Comparison of ENCODE assay signal across 1 cellular context in the genomic region with DNA sequence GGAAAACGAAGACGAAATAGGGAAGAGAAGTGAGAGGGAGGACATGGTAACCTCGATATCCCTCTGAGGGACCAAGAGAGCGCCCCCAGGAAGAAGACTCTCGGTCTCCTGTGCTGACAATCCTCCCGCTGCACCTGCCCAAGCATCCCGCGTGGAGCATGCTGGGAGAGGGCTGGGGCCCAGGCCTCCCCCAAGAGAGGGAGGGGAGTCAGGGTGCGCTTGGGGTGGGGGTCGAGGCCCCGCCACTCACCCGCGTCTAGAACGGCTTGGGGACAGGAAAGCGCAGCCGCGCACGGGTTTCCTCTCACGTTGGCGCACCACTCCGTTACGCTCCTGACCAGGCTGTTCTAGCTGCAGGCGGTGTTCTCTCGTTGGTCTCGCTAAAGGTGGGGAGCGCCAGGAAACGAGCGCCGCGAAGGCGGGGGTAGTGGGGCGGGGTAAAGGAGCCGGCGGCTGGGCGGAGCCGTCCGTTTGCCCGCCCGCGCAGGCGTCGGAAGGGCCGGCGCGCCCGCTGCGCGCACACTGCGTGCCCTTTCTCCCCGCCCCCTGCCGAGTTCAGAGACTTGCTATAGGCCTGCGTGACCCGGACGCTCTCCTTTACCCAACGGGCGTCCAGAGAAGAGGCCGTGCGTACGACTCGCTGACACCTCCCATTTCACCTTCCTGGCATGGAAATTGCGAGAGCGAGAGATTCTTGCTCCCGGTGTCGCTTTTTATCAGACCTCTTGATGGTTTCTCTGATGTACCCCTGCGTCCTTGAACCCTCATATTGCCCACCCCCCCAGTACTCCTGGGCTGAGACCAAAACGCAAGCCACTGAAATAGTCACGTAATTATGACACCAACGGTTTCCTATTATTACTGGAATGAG.
A peak's percentile ranks its signal among the peaks of the same experiment; 100 is the strongest.
TF ChIP-seq lines count a peak whose summit lies in the region.

A gene (minus strand): TSS at position 388 of the 871 bp plus-strand sequence. CDS start 2,888 bp downstream, outside the sequence.

TF ChIP-seq in HepG2, 621 proteins besides CTCF, POLR2A, EP300 and RAD21 (continued from another document):
- TF ChIP-seq, protein P1, sequence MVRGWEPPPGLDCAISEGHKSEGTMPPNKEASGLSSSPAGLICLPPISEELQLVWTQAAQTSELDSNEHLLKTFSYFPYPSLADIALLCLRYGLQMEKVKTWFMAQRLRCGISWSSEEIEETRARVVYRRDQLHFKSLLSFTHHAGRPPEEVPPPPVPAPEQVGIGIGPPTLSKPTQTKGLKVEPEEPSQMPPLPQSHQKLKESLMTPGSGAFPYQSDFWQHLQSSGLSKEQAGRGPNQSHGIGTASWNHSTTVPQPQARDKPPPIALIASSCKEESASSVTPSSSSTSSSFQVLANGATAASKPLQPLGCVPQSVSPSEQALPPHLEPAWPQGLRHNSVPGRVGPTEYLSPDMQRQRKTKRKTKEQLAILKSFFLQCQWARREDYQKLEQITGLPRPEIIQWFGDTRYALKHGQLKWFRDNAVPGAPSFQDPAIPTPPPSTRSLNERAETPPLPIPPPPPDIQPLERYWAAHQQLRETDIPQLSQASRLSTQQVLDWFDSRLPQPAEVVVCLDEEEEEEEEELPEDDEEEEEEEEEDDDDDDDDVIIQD (CRISPR knock-in tag; IDR thresholded peaks at IDR 0.05; ENCODE audit: low read depth) = peak; percentile 12; the same call in 1 of the 2 replicates
- TF ChIP-seq, protein P2, sequence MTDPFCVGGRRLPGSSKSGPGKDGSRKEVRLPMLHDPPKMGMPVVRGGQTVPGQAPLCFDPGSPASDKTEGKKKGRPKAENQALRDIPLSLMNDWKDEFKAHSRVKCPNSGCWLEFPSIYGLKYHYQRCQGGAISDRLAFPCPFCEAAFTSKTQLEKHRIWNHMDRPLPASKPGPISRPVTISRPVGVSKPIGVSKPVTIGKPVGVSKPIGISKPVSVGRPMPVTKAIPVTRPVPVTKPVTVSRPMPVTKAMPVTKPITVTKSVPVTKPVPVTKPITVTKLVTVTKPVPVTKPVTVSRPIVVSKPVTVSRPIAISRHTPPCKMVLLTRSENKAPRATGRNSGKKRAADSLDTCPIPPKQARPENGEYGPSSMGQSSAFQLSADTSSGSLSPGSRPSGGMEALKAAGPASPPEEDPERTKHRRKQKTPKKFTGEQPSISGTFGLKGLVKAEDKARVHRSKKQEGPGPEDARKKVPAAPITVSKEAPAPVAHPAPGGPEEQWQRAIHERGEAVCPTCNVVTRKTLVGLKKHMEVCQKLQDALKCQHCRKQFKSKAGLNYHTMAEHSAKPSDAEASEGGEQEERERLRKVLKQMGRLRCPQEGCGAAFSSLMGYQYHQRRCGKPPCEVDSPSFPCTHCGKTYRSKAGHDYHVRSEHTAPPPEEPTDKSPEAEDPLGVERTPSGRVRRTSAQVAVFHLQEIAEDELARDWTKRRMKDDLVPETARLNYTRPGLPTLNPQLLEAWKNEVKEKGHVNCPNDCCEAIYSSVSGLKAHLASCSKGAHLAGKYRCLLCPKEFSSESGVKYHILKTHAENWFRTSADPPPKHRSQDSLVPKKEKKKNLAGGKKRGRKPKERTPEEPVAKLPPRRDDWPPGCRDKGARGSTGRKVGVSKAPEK (CRISPR knock-in tag; IDR thresholded peaks at IDR 0.05; ENCODE audit: borderline replicate concordance) = no peak
- no peak for TF ChIP-seq RXRA (CRISPR knock-in tag; IDR thresholded peaks at IDR 0.05)
- no peak for TF ChIP-seq ZEB1 (IDR thresholded peaks at IDR 0.05; ENCODE audit: insufficient replicate concordance, low read depth)
- TF ChIP-seq ZBTB7A (CRISPR knock-in tag; IDR thresholded peaks at IDR 0.05) = peak; percentile 64; the same call in 1 of the 2 replicates
- no peak for TF ChIP-seq U2AF1 (optimal IDR thresholded peaks at IDR 0.05; ENCODE audit: low read depth, low read length)
- TF ChIP-seq, protein P3, sequence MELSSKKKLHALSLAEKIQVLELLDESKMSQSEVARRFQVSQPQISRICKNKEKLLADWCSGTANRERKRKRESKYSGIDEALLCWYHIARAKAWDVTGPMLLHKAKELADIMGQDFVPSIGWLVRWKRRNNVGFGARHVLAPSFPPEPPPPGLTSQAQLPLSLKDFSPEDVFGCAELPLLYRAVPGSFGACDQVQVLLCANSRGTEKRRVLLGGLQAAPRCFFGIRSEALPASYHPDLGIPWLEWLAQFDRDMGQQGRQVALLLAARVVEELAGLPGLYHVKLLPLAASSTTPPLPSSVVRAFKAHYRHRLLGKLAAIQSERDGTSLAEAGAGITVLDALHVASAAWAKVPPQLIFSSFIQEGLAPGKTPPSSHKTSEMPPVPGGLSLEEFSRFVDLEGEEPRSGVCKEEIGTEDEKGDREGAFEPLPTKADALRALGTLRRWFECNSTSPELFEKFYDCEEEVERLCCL (CRISPR knock-in tag; IDR thresholded peaks at IDR 0.05; ENCODE audit: borderline replicate concordance) = no peak
- no peak for TF ChIP-seq ZNF672 (CRISPR knock-in tag; IDR thresholded peaks at IDR 0.05)
- TF ChIP-seq ZNF230 (CRISPR knock-in tag; IDR thresholded peaks at IDR 0.05) = 0 out of 2 replicates have a peak, but pooled peaks have one; percentile 32
- TF ChIP-seq MED1 (CRISPR knock-in tag; IDR thresholded peaks at IDR 0.05) = peak; percentile 56
- TF ChIP-seq, protein P4, sequence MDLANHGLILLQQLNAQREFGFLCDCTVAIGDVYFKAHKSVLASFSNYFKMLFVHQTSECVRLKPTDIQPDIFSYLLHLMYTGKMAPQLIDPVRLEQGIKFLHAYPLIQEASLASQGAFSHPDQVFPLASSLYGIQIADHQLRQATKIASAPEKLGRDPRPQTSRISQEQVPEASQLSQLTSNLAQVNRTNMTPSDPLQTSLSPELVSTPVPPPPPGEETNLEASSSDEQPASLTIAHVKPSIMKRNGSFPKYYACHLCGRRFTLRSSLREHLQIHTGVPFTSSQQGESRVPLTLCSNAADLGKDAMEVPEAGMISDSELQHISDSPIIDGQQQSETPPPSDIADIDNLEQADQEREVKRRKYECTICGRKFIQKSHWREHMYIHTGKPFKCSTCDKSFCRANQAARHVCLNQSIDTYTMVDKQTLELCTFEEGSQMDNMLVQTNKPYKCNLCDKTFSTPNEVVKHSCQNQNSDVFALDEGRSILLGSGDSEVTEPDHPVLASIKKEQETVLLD (CRISPR knock-in tag; IDR thresholded peaks at IDR 0.05; ENCODE audit: low read depth) = peak; percentile 35; the same call in 1 of the 2 replicates
- TF ChIP-seq KDM2A (CRISPR knock-in tag; IDR thresholded peaks at IDR 0.05; ENCODE audit: borderline replicate concordance, low read depth) = peak; percentile 62; the same call in 1 of the 2 replicates
- TF ChIP-seq, protein P5, sequence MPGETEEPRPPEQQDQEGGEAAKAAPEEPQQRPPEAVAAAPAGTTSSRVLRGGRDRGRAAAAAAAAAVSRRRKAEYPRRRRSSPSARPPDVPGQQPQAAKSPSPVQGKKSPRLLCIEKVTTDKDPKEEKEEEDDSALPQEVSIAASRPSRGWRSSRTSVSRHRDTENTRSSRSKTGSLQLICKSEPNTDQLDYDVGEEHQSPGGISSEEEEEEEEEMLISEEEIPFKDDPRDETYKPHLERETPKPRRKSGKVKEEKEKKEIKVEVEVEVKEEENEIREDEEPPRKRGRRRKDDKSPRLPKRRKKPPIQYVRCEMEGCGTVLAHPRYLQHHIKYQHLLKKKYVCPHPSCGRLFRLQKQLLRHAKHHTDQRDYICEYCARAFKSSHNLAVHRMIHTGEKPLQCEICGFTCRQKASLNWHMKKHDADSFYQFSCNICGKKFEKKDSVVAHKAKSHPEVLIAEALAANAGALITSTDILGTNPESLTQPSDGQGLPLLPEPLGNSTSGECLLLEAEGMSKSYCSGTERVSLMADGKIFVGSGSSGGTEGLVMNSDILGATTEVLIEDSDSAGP (CRISPR knock-in tag; IDR thresholded peaks at IDR 0.05; ENCODE audit: borderline replicate concordance) = peak; percentile 71
- TF ChIP-seq ZNF451 (CRISPR knock-in tag; IDR thresholded peaks at IDR 0.05) = peak; percentile 69; the same call in 1 of the 2 replicates
- TF ChIP-seq TBL1XR1 (IDR thresholded peaks at IDR 0.05; ENCODE audit: borderline replicate concordance, low read length, partially characterized antibody) = no peak
- peak; percentile 75 for TF ChIP-seq ARNTL (CRISPR knock-in tag; IDR thresholded peaks at IDR 0.05)
- TF ChIP-seq, protein P6, sequence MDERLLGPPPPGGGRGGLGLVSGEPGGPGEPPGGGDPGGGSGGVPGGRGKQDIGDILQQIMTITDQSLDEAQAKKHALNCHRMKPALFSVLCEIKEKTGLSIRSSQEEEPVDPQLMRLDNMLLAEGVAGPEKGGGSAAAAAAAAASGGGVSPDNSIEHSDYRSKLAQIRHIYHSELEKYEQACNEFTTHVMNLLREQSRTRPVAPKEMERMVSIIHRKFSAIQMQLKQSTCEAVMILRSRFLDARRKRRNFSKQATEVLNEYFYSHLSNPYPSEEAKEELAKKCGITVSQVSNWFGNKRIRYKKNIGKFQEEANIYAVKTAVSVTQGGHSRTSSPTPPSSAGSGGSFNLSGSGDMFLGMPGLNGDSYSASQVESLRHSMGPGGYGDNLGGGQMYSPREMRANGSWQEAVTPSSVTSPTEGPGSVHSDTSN (CRISPR knock-in tag; IDR thresholded peaks at IDR 0.05) = no peak
- no peak for TF ChIP-seq HOXA7 (CRISPR knock-in tag; IDR thresholded peaks at IDR 0.05)
- TF ChIP-seq SMAD1 (CRISPR knock-in tag; IDR thresholded peaks at IDR 0.05; ENCODE audit: borderline replicate concordance, low read depth) = no peak
